ENCODE assay signal across 8 cellular contexts in the genomic region with DNA sequence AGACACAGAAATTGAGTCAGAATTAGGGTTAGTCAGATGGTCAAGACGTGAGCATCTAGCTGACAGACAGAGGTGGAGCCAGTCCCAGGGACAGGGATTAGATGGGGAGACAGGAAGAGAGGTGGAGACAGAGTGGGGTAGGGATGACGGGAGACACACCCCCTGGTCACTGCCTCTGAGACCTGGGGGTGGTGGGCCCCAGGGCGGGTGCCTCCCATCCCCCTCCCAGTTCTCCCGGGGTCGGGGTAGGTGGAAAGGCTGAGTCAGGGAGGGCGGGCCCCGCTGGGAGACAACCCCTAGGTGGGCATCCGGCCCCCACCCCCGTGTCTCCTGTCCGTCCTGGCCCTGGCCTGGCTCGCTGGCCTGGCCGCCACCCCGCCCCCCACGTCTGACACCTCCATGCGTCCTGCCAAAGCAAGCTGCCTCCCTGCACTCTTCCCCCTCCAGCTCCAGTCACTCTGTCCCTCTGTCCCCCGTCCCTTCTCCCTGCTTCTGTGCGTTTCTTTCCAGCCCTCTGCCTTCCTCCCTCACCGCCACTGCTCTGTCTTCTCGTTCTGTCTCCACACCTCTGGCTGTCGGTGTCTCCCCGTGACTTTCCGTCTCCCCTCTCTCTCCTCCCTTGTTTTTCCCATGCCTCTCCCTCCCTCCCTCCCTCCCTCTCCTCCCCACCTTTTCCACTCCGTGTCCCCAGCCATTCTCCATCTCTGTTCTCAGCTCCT. TPM values are rescaled to one million over a fixed set of nuclear protein-coding genes. Genes with fewer than 3 reads are reported as not detected.
A peak's percentile ranks its signal among the peaks of the same experiment; 100 is the strongest.
DNase-seq lines count a peak whose midpoint lies in the region; ATAC-seq, FAIRE-seq and TF ChIP-seq lines count a peak whose summit lies in the region.

No MANE protein-coding gene starts in this region.

- TF ChIP-seq CTCF in D721Med (IDR thresholded peaks at IDR 0.05; ENCODE audit: insufficient read depth, missing control alignments) (no peak), OCI-LY1 (IDR thresholded peaks at IDR 0.05; ENCODE audit: low read length) (no peak), HepG2 (CRISPR knock-in tag; IDR thresholded peaks at IDR 0.05) (no peak), suprapubic skin (IDR thresholded peaks at IDR 0.05) (no peak)

- CTCF ChIA-PET in HepG2 (lab: Yijun Ruan, JAX; ENCODE audit: low intra/inter-chr PET ratio, low total read pairs): no interaction called here

- H3K9me2 ChIP-seq in OCI-LY1 (ENCODE audit: low read depth, low read length): no peaks in the 10 kb centered on the region

- H3F3A ChIP-seq in OCI-LY1 (ENCODE audit: insufficient read depth, low read length): 0 out of 2 replicates have a peak, but pooled peaks cover 4% of the 10 kb centered on the region

- TF ChIP-seq POLR2A in HepG2 (IDR thresholded peaks at IDR 0.05; ENCODE audit: insufficient read depth in 1 of 2, low read depth in 2 of 2, low read length in 2 of 2) (peak; percentile 42 to 50; a peak in 1 of 4 replicates), suprapubic skin (IDR thresholded peaks at IDR 0.05) (no peak)

- H3K36me3 ChIP-seq in OCI-LY1 (ENCODE audit: insufficient read depth, low read length) (peaks cover 37% of the 10 kb centered on the region; the same call in 1 of the 2 replicates), HepG2 (replicated peaks in 1 of 2; ENCODE audit: control insufficient read depth in 1 of 2, insufficient read depth in 2 of 2, low read length in 2 of 2) (peaks cover 9 to 21% of the 10 kb centered on the region in 2 experiments; a peak in 4 of 5 replicates), suprapubic skin (peaks cover 20% of the 10 kb centered on the region)

- TF ChIP-seq RAD21 in HepG2 (CRISPR knock-in tag; IDR thresholded peaks at IDR 0.05): no peak

- in situ Hi-C loops in HepG2 (cut with HindIII; ENCODE audit: extremely low pct_ligation_motif_present, low pct_unique_long_range_greater_than_20kb): no loop called here

- no peak for FAIRE-seq in D721Med (lab: Jason Lieb, UNC)
- peak; percentile 39 for FAIRE-seq in HepG2 (lab: Jason Lieb, UNC)

- TF ChIP-seq EP300 in HepG2 (IDR thresholded peaks at IDR 0.05; ENCODE audit: low read depth in 2 of 2, low read length in 2 of 2) (peak in 1 of 2 experiments; percentile 18; a peak in 1 of 4 replicates), HepG2 (CRISPR knock-in tag; IDR thresholded peaks at IDR 0.05; ENCODE audit: borderline replicate concordance) (peak; percentile 58; the same call in 1 of the 2 replicates), suprapubic skin (IDR thresholded peaks at IDR 0.05) (no peak)

- no peaks in the 10 kb centered on the region for H3K27me3 ChIP-seq in OCI-LY1 (ENCODE audit: insufficient read depth, low read length)
- H3K27me3 ChIP-seq in HepG2 (ENCODE audit: control insufficient read depth in 1 of 2, insufficient read depth in 2 of 2, low read length in 2 of 2): no peaks in the 10 kb centered on the region
- H3K27me3 ChIP-seq in suprapubic skin: no peaks in the 10 kb centered on the region

- BruUV-seq in HepG2 (replicated peaks; lab: Mats Ljungman, UMichigan): no TSS peak

- no peaks in the 10 kb centered on the region for H4K20me1 ChIP-seq in OCI-LY1 (ENCODE audit: insufficient read depth, low read length)
- H4K20me1 ChIP-seq in HepG2 (ENCODE audit: insufficient read depth, low read length): no peaks in the 10 kb centered on the region

- H3K9ac ChIP-seq in OCI-LY1 (ENCODE audit: low read length) (no peak overlapping the region; the same call in 1 of the 2 replicates), HepG2 (ENCODE audit: insufficient read depth, low read depth, low read length) (peak overlapping the region; percentile 61; the same call in 1 of the 2 replicates)

- WGBS in HepG2 (ENCODE audit: low lambda C conversion rate): 3% methylated on average over 13 of the region's 23 CpGs
- 21% methylated on average over 20 of the region's 23 CpGs for WGBS in suprapubic skin

- peak; percentile 45 for ATAC-seq in HepG2

- H2AFZ ChIP-seq in OCI-LY1 (ENCODE audit: low read length): no peak overlapping the region
- no peak overlapping the region for H2AFZ ChIP-seq in HepG2 (ENCODE audit: low read length)

- no peak overlapping the region for H3K4me3 ChIP-seq in OCI-LY1 (ENCODE audit: low read depth, low read length, poor library complexity, severe bottlenecking)
- H3K4me3 ChIP-seq in HepG2 (replicated peaks in 1 of 3; ENCODE audit: insufficient read depth in 1 of 3, low read depth in 2 of 3, low read length in 3 of 3): peak overlapping the region; percentile 52 to 69 (median 61); a peak in 5 of 6 replicates
- H3K4me3 ChIP-seq in suprapubic skin: peak overlapping the region; percentile 33

- no peaks in the 10 kb centered on the region for H3K9me3 ChIP-seq in OCI-LY1 (ENCODE audit: low read length)
- no peaks in the 10 kb centered on the region for H3K9me3 ChIP-seq in HepG2 (ENCODE audit: low read length)
- H3K9me3 ChIP-seq in suprapubic skin: no peaks in the 10 kb centered on the region

- peak; percentile 57 for DNase-seq in D721Med (ENCODE audit: insufficient read length, low spot score)
- peak; percentile 82 for DNase-seq in HepG2 (ENCODE audit: low spot score)
- DNase-seq in suprapubic skin (ENCODE audit: low spot score in 2 of 2): no peak
- DNase-seq in central memory CD4-positive, alpha-beta T cell: no peak
- no peak for DNase-seq in NCI-H524 (lab: John Stamatoyannopoulos, UW)
- DNase-seq in DMS114 treated with DMSO at 0.1 percent for 48 hours (lab: John Stamatoyannopoulos, UW; ENCODE audit: unreplicated experiment): no peak

- intact Hi-C loops in HepG2 (cut with micrococcal nuclease; ENCODE audit: unreplicated experiment): loop anchor here (2.0 kb wide), 1 partner anchor 28 kb away; a partner anchor contains a TSS

- no peak overlapping the region for H3K4me2 ChIP-seq in OCI-LY1 (ENCODE audit: low read length)
- H3K4me2 ChIP-seq in HepG2 (ENCODE audit: low read depth, low read length): peak overlapping the region; percentile 77

- H3K4me1 ChIP-seq in OCI-LY1 (ENCODE audit: insufficient read depth, low read length, severe bottlenecking): peaks cover 37% of the 10 kb centered on the region
- peaks cover 74% of the 10 kb centered on the region for H3K4me1 ChIP-seq in HepG2 (ENCODE audit: insufficient read depth, low read length)
- peaks cover 83% of the 10 kb centered on the region for H3K4me1 ChIP-seq in suprapubic skin

- no peaks in the 10 kb centered on the region for H3K79me2 ChIP-seq in OCI-LY1 (ENCODE audit: insufficient read depth, low read length)
- peaks cover 2% of the 10 kb centered on the region for H3K79me2 ChIP-seq in HepG2 (ENCODE audit: insufficient read depth, low read length)

- POLR2A ChIA-PET in HepG2 (lab: Yijun Ruan, JAX): interaction anchor here (0.7 to 6.2 kb wide), 6 partner anchors 15 to 119 kb away, joined by 3 to 73 read pairs (median 16); a partner anchor contains a TSS

- peak overlapping the region; percentile 85 for H3K27ac ChIP-seq in OCI-LY1 (ENCODE audit: low read depth, low read length, poor library complexity, severe bottlenecking)
- peak overlapping the region; percentile 85 for H3K27ac ChIP-seq in cingulate gyrus (ENCODE audit: low read depth, low read length)
- H3K27ac ChIP-seq in HepG2 (ENCODE audit: extremely low read length, insufficient read depth, low read length): peak overlapping the region; percentile 74
- peak overlapping the region; percentile 87 for H3K27ac ChIP-seq in suprapubic skin

RNA-seq across cellular contexts. Expression of a gene that starts 15.1 kb away (rescaled TPM):
- total RNA-seq in HepG2 (2016; rRNA removed; fragmentation: Illumina TruSeq; extraction: Trizol) (7.1 and 7.3 TPM in 2 replicates), suprapubic skin (10 to 100 TPM; 13.4 to 30.0 (median 18.5) TPM)
- total RNA-seq in HepG2 (2016; cell fraction: cytosol; rRNA removed; fragmentation: Illumina TruSeq; extraction: Trizol; ENCODE audit: low read depth): 1.5 and 3.3 TPM in 2 replicates
- total RNA-seq in HepG2 (2016; cell fraction: insoluble cytoplasmic fraction; rRNA removed; fragmentation: Illumina TruSeq; extraction: Trizol): 6.7 and 7.8 TPM in 2 replicates
- 4.3 and 5.8 TPM in 2 replicates for total RNA-seq in HepG2 (2016; cell fraction: membrane; rRNA removed; fragmentation: Illumina TruSeq; extraction: Trizol)
- 5.8 and 7.6 TPM in 2 replicates for total RNA-seq in HepG2 (2016; cell fraction: nucleus; rRNA removed; fragmentation: Illumina TruSeq; extraction: Trizol)
- 6.2 and 7.2 TPM in 2 replicates for polyA plus RNA-seq in HepG2 (2011; rRNA removed)
- polyA plus RNA-seq in HepG2 (2011; cell fraction: cytosol; rRNA removed): 6.6 and 7.0 TPM in 2 replicates
- 10.5 and 12.4 TPM in 2 replicates for polyA plus RNA-seq in HepG2 (2011; cell fraction: nucleus; rRNA removed)
- 8.9 and 9.4 TPM in 2 replicates for polyA plus RNA-seq in HepG2 (2012)
- polyA plus RNA-seq in HepG2 (2016; cell fraction: cytosol; fragmentation: Illumina TruSeq; extraction: Trizol; ENCODE audit: low read depth): 1.4 and 1.9 TPM in 2 replicates
- polyA plus RNA-seq in HepG2 (2016; cell fraction: insoluble cytoplasmic fraction; fragmentation: Illumina TruSeq; extraction: Trizol; ENCODE audit: low read depth): 10.6 and 15.1 TPM in 2 replicates
- 4.3 and 5.1 TPM in 2 replicates for polyA plus RNA-seq in HepG2 (2016; cell fraction: membrane; fragmentation: Illumina TruSeq; extraction: Trizol; ENCODE audit: low read depth)
- 16.5 and 17.3 TPM in 2 replicates for polyA plus RNA-seq in HepG2 (2016; cell fraction: nucleus; fragmentation: Illumina TruSeq; extraction: Trizol; ENCODE audit: insufficient read depth, low read depth)
- polyA minus RNA-seq in HepG2 (2011; rRNA and poly(A)+ RNA removed; ENCODE audit: low replicate concordance): 11.3 and 18.0 TPM in 2 replicates
- polyA minus RNA-seq in HepG2 (2011; cell fraction: cytosol; rRNA and poly(A)+ RNA removed): 3.8 and 5.4 TPM in 2 replicates
- 9.4 and 9.9 TPM in 2 replicates for polyA minus RNA-seq in HepG2 (2011; cell fraction: nucleus; rRNA and poly(A)+ RNA removed)

RNA-seq across cellular contexts. Expression of a gene that starts 28.6 kb away (rescaled TPM):
- total RNA-seq in HepG2 (2016; rRNA removed; fragmentation: Illumina TruSeq; extraction: Trizol) (2.7 and 4.1 TPM in 2 replicates), suprapubic skin (10 to 100 TPM; 16.4 to 19.9 (median 17.4) TPM)
- total RNA-seq in HepG2 (2016; cell fraction: cytosol; rRNA removed; fragmentation: Illumina TruSeq; extraction: Trizol; ENCODE audit: low read depth): 6.2 and 9.0 TPM in 2 replicates
- 2.2 and 3.6 TPM in 2 replicates for total RNA-seq in HepG2 (2016; cell fraction: insoluble cytoplasmic fraction; rRNA removed; fragmentation: Illumina TruSeq; extraction: Trizol)
- 12.7 and 14.7 TPM in 2 replicates for total RNA-seq in HepG2 (2016; cell fraction: membrane; rRNA removed; fragmentation: Illumina TruSeq; extraction: Trizol)
- 3.0 and 7.5 TPM in 2 replicates for total RNA-seq in HepG2 (2016; cell fraction: nucleus; rRNA removed; fragmentation: Illumina TruSeq; extraction: Trizol)
- polyA plus RNA-seq in HepG2 (2011; rRNA removed): 5.4 and 6.2 TPM in 2 replicates
- polyA plus RNA-seq in HepG2 (2011; cell fraction: cytosol; rRNA removed): 4.9 and 6.6 TPM in 2 replicates
- polyA plus RNA-seq in HepG2 (2011; cell fraction: nucleus; rRNA removed): 24.0 and 30.3 TPM in 2 replicates
- 27.5 and 39.6 TPM in 2 replicates for polyA plus RNA-seq in HepG2 (2012)
- polyA plus RNA-seq in HepG2 (2016; cell fraction: cytosol; fragmentation: Illumina TruSeq; extraction: Trizol; ENCODE audit: low read depth): 35.9 and 36.5 TPM in 2 replicates
- 13.3 and 16.4 TPM in 2 replicates for polyA plus RNA-seq in HepG2 (2016; cell fraction: insoluble cytoplasmic fraction; fragmentation: Illumina TruSeq; extraction: Trizol; ENCODE audit: low read depth)
- 49.5 and 52.5 TPM in 2 replicates for polyA plus RNA-seq in HepG2 (2016; cell fraction: membrane; fragmentation: Illumina TruSeq; extraction: Trizol; ENCODE audit: low read depth)
- 30.3 and 32.9 TPM in 2 replicates for polyA plus RNA-seq in HepG2 (2016; cell fraction: nucleus; fragmentation: Illumina TruSeq; extraction: Trizol; ENCODE audit: insufficient read depth, low read depth)
- 5.5 and 10.7 TPM in 2 replicates for polyA minus RNA-seq in HepG2 (2011; rRNA and poly(A)+ RNA removed; ENCODE audit: low replicate concordance)
- polyA minus RNA-seq in HepG2 (2011; cell fraction: cytosol; rRNA and poly(A)+ RNA removed): 17.6 and 20.2 TPM in 2 replicates
- polyA minus RNA-seq in HepG2 (2011; cell fraction: nucleus; rRNA and poly(A)+ RNA removed): 6.1 and 7.5 TPM in 2 replicates

RNA-seq across cellular contexts. Expression of a gene that starts 38.9 kb away (rescaled TPM):
- total RNA-seq in HepG2 (2016; rRNA removed; fragmentation: Illumina TruSeq; extraction: Trizol): 4.4 and 5.3 TPM in 2 replicates
- total RNA-seq in HepG2 (2016; cell fraction: cytosol; rRNA removed; fragmentation: Illumina TruSeq; extraction: Trizol; ENCODE audit: low read depth): 1.6 and 2.5 TPM in 2 replicates
- total RNA-seq in HepG2 (2016; cell fraction: insoluble cytoplasmic fraction; rRNA removed; fragmentation: Illumina TruSeq; extraction: Trizol): 4.5 and 4.8 TPM in 2 replicates
- total RNA-seq in HepG2 (2016; cell fraction: membrane; rRNA removed; fragmentation: Illumina TruSeq; extraction: Trizol): 3.0 and 4.0 TPM in 2 replicates
- 2.3 and 2.6 TPM in 2 replicates for total RNA-seq in HepG2 (2016; cell fraction: nucleus; rRNA removed; fragmentation: Illumina TruSeq; extraction: Trizol)
- 2.9 and 3.1 TPM in 2 replicates for polyA plus RNA-seq in HepG2 (2011; rRNA removed)
- 2.1 and 3.5 TPM in 2 replicates for polyA plus RNA-seq in HepG2 (2011; cell fraction: cytosol; rRNA removed)
- 2.3 and 2.4 TPM in 2 replicates for polyA plus RNA-seq in HepG2 (2011; cell fraction: nucleus; rRNA removed)
- 1.1 and 1.5 TPM in 2 replicates for polyA plus RNA-seq in HepG2 (2012)
- polyA plus RNA-seq in HepG2 (2016; cell fraction: cytosol; fragmentation: Illumina TruSeq; extraction: Trizol; ENCODE audit: low read depth): 1.9 TPM in 2 replicates
- polyA plus RNA-seq in HepG2 (2016; cell fraction: insoluble cytoplasmic fraction; fragmentation: Illumina TruSeq; extraction: Trizol; ENCODE audit: low read depth): 3.4 and 4.7 TPM in 2 replicates
- polyA plus RNA-seq in HepG2 (2016; cell fraction: membrane; fragmentation: Illumina TruSeq; extraction: Trizol; ENCODE audit: low read depth): 2.7 and 3.1 TPM in 2 replicates
- 3.4 and 5.8 TPM in 2 replicates for polyA plus RNA-seq in HepG2 (2016; cell fraction: nucleus; fragmentation: Illumina TruSeq; extraction: Trizol; ENCODE audit: insufficient read depth, low read depth)
- polyA minus RNA-seq in HepG2 (2011; rRNA and poly(A)+ RNA removed; ENCODE audit: low replicate concordance): 2.0 and 4.3 TPM in 2 replicates
- polyA minus RNA-seq in HepG2 (2011; cell fraction: cytosol; rRNA and poly(A)+ RNA removed): 1.2 and 1.5 TPM in 2 replicates
- 0.90 and 2.5 TPM in 2 replicates for polyA minus RNA-seq in HepG2 (2011; cell fraction: nucleus; rRNA and poly(A)+ RNA removed)
- total RNA-seq in suprapubic skin: 1 to 10 TPM; 2.8 to 9.3 (median 4.8) TPM

RNA-seq across cellular contexts. Expression of a gene that starts 51.3 kb away (rescaled TPM):
- 6.3 and 8.4 TPM in 2 replicates for total RNA-seq in HepG2 (2016; rRNA removed; fragmentation: Illumina TruSeq; extraction: Trizol)
- total RNA-seq in HepG2 (2016; cell fraction: cytosol; rRNA removed; fragmentation: Illumina TruSeq; extraction: Trizol; ENCODE audit: low read depth): 4.9 and 6.5 TPM in 2 replicates
- total RNA-seq in HepG2 (2016; cell fraction: insoluble cytoplasmic fraction; rRNA removed; fragmentation: Illumina TruSeq; extraction: Trizol): 6.2 and 7.3 TPM in 2 replicates
- 3.9 and 4.6 TPM in 2 replicates for total RNA-seq in HepG2 (2016; cell fraction: membrane; rRNA removed; fragmentation: Illumina TruSeq; extraction: Trizol)
- 3.4 and 6.0 TPM in 2 replicates for total RNA-seq in HepG2 (2016; cell fraction: nucleus; rRNA removed; fragmentation: Illumina TruSeq; extraction: Trizol)
- 10.3 and 11.2 TPM in 2 replicates for polyA plus RNA-seq in HepG2 (2011; rRNA removed)
- polyA plus RNA-seq in HepG2 (2011; cell fraction: cytosol; rRNA removed): 8.3 and 10.4 TPM in 2 replicates
- 23.1 and 25.5 TPM in 2 replicates for polyA plus RNA-seq in HepG2 (2011; cell fraction: nucleus; rRNA removed)
- 7.9 and 10.2 TPM in 2 replicates for polyA plus RNA-seq in HepG2 (2012)
- 4.9 and 5.8 TPM in 2 replicates for polyA plus RNA-seq in HepG2 (2016; cell fraction: cytosol; fragmentation: Illumina TruSeq; extraction: Trizol; ENCODE audit: low read depth)
- polyA plus RNA-seq in HepG2 (2016; cell fraction: insoluble cytoplasmic fraction; fragmentation: Illumina TruSeq; extraction: Trizol; ENCODE audit: low read depth): 5.7 and 7.2 TPM in 2 replicates
- 4.2 and 4.9 TPM in 2 replicates for polyA plus RNA-seq in HepG2 (2016; cell fraction: membrane; fragmentation: Illumina TruSeq; extraction: Trizol; ENCODE audit: low read depth)
- polyA plus RNA-seq in HepG2 (2016; cell fraction: nucleus; fragmentation: Illumina TruSeq; extraction: Trizol; ENCODE audit: insufficient read depth, low read depth): 9.5 and 11.5 TPM in 2 replicates
- 2.0 and 33.3 TPM in 2 replicates for polyA minus RNA-seq in HepG2 (2011; rRNA and poly(A)+ RNA removed; ENCODE audit: low replicate concordance)
- polyA minus RNA-seq in HepG2 (2011; cell fraction: cytosol; rRNA and poly(A)+ RNA removed): 4.9 and 7.2 TPM in 2 replicates
- polyA minus RNA-seq in HepG2 (2011; cell fraction: nucleus; rRNA and poly(A)+ RNA removed): 12.7 and 17.7 TPM in 2 replicates
- total RNA-seq in suprapubic skin: 100 to 1,000 TPM in 2 of 4 donors, 10 to 100 TPM in 2; 29.6 to 109 (median 88.1) TPM

Comparison
In these comparisons a context has a peak if more than half of its experiments do, and no peak if none do; other contexts are left out.
1. DNase-seq: peak in D721Med (single experiment) and HepG2 (single experiment); none in suprapubic skin (0 of 2), central memory CD4-positive, alpha-beta T cell (single experiment), NCI-H524 (0 of 2) and DMS114 treated with DMSO at 0.1 percent for 48 hours (single experiment).
2. POLR2A ChIP-seq: peak in HepG2 (2 of 2); none in suprapubic skin (0 of 2).
3. Peak in every context shown above with its lines, with median percentiles within 50 percentile points of each other: H3K27ac ChIP-seq.